ENCODE assay signal across 22 cellular contexts in genomic region chr2:62427146-62427545, GRCh38.
"Had no signal": no experiment of that assay in that cellular context is flagged by ENCODE, and none has a peak within 500 bp of the region (broad histone marks: within the 10 kb centered on the region; RNA-seq: fewer than 3 reads in every experiment).

No MANE protein-coding gene starts in this region.

- H3K27me3 ChIP-seq: heart right ventricle, hepatocyte, ovary, spleen, transverse colon, upper lobe of left lung, vagina had no signal

- H3K27ac ChIP-seq: hepatocyte, ovary, spleen, transverse colon, upper lobe of left lung, vagina had no signal

- H3K4me1 ChIP-seq: spleen, transverse colon, upper lobe of left lung had no signal

- DNase-seq: heart right ventricle; islet precursor cell; left ventricle myocardium inferior; mesendoderm; naive B cell; ovary; right cardiac atrium; small intestine; spleen; stimulated activated CD4-positive, alpha-beta T cell treated with anti-CD3 and anti-CD28 coated beads, Interleukin-4, amount 100 ng/mL, for 24 hours; stimulated activated naive CD4-positive, alpha-beta T cell; transverse colon had no signal

- H3K27ac Mint-ChIP-seq: mesothelial cell of epicardium; natural killer cell treated with Interleukin-12 subunit alpha and Interleukin-12 subunit beta and Interleukin-15 and Interleukin-18, amount 100 ng/mL, for 72 hours; progenitor cell of endocrine pancreas; stimulated activated effector memory CD8-positive, alpha-beta T cell treated with anti-CD3 and anti-CD28 coated beads, Interleukin-12 subunit alpha, Interleukin-12 subunit beta, amount 100 ng/mL, for 72 hours; stimulated activated naive CD8-positive, alpha-beta T cell treated with anti-CD3 and anti-CD28 coated beads, Interleukin-15, Interleukin-2, amounts not matched to agents 100 ng/mL and 50 ng/mL, for 24 hours had no signal

- H3K9me3 ChIP-seq: left ventricle myocardium inferior, ovary, transverse colon, upper lobe of left lung, vagina had no signal

- H3K36me3 ChIP-seq: heart right ventricle, left ventricle myocardium inferior, ovary, spleen, transverse colon, upper lobe of left lung, vagina had no signal

- H3K27me3 Mint-ChIP-seq: naive B cell; natural killer cell treated with Interleukin-12 subunit alpha and Interleukin-12 subunit beta and Interleukin-15 and Interleukin-18, amount 100 ng/mL, for 72 hours; progenitor cell of endocrine pancreas; stimulated activated naive CD8-positive, alpha-beta T cell treated with anti-CD3 and anti-CD28 coated beads, Interleukin-15, Interleukin-2, amounts not matched to agents 100 ng/mL and 50 ng/mL, for 24 hours had no signal

- H3K4me1 Mint-ChIP-seq: mesothelial cell of epicardium; naive B cell; stimulated activated effector memory CD8-positive, alpha-beta T cell treated with anti-CD3 and anti-CD28 coated beads, Interleukin-12 subunit alpha, Interleukin-12 subunit beta, amount 100 ng/mL, for 72 hours had no signal

- H3K4me3 ChIP-seq: heart right ventricle, hepatocyte, left ventricle myocardium inferior, lung, ovary, spleen, transverse colon, upper lobe of left lung, vagina had no signal

- H3K9me3 Mint-ChIP-seq: natural killer cell treated with Interleukin-12 subunit alpha and Interleukin-12 subunit beta and Interleukin-15 and Interleukin-18, amount 100 ng/mL, for 72 hours; stimulated activated effector memory CD8-positive, alpha-beta T cell treated with anti-CD3 and anti-CD28 coated beads, Interleukin-12 subunit alpha, Interleukin-12 subunit beta, amount 100 ng/mL, for 72 hours; stimulated activated naive CD8-positive, alpha-beta T cell treated with anti-CD3 and anti-CD28 coated beads, Interleukin-15, Interleukin-2, amounts not matched to agents 100 ng/mL and 50 ng/mL, for 24 hours had no signal

- H3K4me3 Mint-ChIP-seq: mesothelial cell of epicardium; naive B cell; natural killer cell treated with Interleukin-12 subunit alpha and Interleukin-12 subunit beta and Interleukin-15 and Interleukin-18, amount 100 ng/mL, for 72 hours; stimulated activated effector memory CD8-positive, alpha-beta T cell treated with anti-CD3 and anti-CD28 coated beads, Interleukin-12 subunit alpha, Interleukin-12 subunit beta, amount 100 ng/mL, for 72 hours; stimulated activated naive CD8-positive, alpha-beta T cell treated with anti-CD3 and anti-CD28 coated beads, Interleukin-15, Interleukin-2, amounts not matched to agents 100 ng/mL and 50 ng/mL, for 24 hours had no signal

- H3K36me3 Mint-ChIP-seq: mesothelial cell of epicardium; naive B cell; natural killer cell treated with Interleukin-12 subunit alpha and Interleukin-12 subunit beta and Interleukin-15 and Interleukin-18, amount 100 ng/mL, for 72 hours; stimulated activated effector memory CD8-positive, alpha-beta T cell treated with anti-CD3 and anti-CD28 coated beads, Interleukin-12 subunit alpha, Interleukin-12 subunit beta, amount 100 ng/mL, for 72 hours had no signal

- ATAC-seq: natural killer cell treated with Interleukin-12 subunit alpha and Interleukin-12 subunit beta and Interleukin-15 and Interleukin-18, amount 100 ng/mL, for 72 hours; right cardiac atrium; sciatic nerve; stimulated activated effector memory CD8-positive, alpha-beta T cell treated with anti-CD3 and anti-CD28 coated beads, Interleukin-12 subunit alpha, Interleukin-12 subunit beta, amount 100 ng/mL, for 72 hours had no signal
